In genomic region chr1:31436596-31437432, GRCh38 we compare ENCODE assay signal across 1 cellular context.
TF ChIP-seq lines count a peak whose summit lies in the region.

No MANE protein-coding gene starts in this region.

TF ChIP-seq in IMR-90, 13 proteins besides CTCF, POLR2A, EP300 and RAD21:
- TF ChIP-seq USF2 (IDR thresholded peaks at IDR 0.05; ENCODE audit: low read depth, low read length) (no peak), CEBPB (IDR thresholded peaks at IDR 0.05; ENCODE audit: low read depth, low read length) (no peak), FOS (IDR thresholded peaks at IDR 0.05; ENCODE audit: low read depth, low read length) (no peak), NFE2L2 (IDR thresholded peaks at IDR 0.05; ENCODE audit: low read depth, low read length) (no peak), RCOR1 (IDR thresholded peaks at IDR 0.05; ENCODE audit: insufficient replicate concordance, low read length) (no peak), CHD1 (IDR thresholded peaks at IDR 0.05; ENCODE audit: low read depth, low read length) (no peak), BHLHE40 (IDR thresholded peaks at IDR 0.05; ENCODE audit: low read depth, low read length) (no peak), SMC3 (IDR thresholded peaks at IDR 0.05; ENCODE audit: low read depth, low read length) (no peak), RFX5 (IDR thresholded peaks at IDR 0.05; ENCODE audit: low read depth, low read length) (no peak)
